19 cellular contexts compared by ENCODE assay signal in genomic region chr2:154740360-154740759, GRCh38. TPM values are rescaled to one million over a fixed set of nuclear protein-coding genes. Genes with fewer than 3 reads are reported as not detected.
"Had no signal": no experiment of that assay in that cellular context is flagged by ENCODE, and none has a peak within 500 bp of the region (broad histone marks: within the 10 kb centered on the region; RNA-seq: fewer than 3 reads in every experiment).

No MANE protein-coding gene starts in this region.

- H3K4me3 Mint-ChIP-seq: natural killer cell treated with Interleukin-12 subunit alpha and Interleukin-12 subunit beta and Interleukin-15 and Interleukin-18, amount 100 ng/mL, for 72 hours; stimulated activated memory B cell treated with anti-CD40 and anti-IgM and Interleukin-4, amounts not matched to agents 10 μg/mL and 1 μg/mL and 100 μg/mL, for 72 hours had no signal

- H3K36me3 Mint-ChIP-seq: natural killer cell treated with Interleukin-12 subunit alpha and Interleukin-12 subunit beta and Interleukin-15 and Interleukin-18, amount 100 ng/mL, for 72 hours; stimulated activated memory B cell treated with anti-CD40 and anti-IgM and Interleukin-4, amounts not matched to agents 10 μg/mL and 1 μg/mL and 100 μg/mL, for 72 hours had no signal

- H3K27ac Mint-ChIP-seq: natural killer cell treated with Interleukin-12 subunit alpha and Interleukin-12 subunit beta and Interleukin-15 and Interleukin-18, amount 100 ng/mL, for 72 hours; progenitor cell of endocrine pancreas; stimulated activated memory B cell treated with anti-CD40 and anti-IgM and Interleukin-4, amounts not matched to agents 10 μg/mL and 1 μg/mL and 100 μg/mL, for 72 hours had no signal

- H3K27me3 Mint-ChIP-seq: natural killer cell treated with Interleukin-12 subunit alpha and Interleukin-12 subunit beta and Interleukin-15 and Interleukin-18, amount 100 ng/mL, for 72 hours; progenitor cell of endocrine pancreas; stimulated activated memory B cell treated with anti-CD40 and anti-IgM and Interleukin-4, amounts not matched to agents 10 μg/mL and 1 μg/mL and 100 μg/mL, for 72 hours had no signal

- H3K4me1 Mint-ChIP-seq: stimulated activated memory B cell treated with anti-CD40 and anti-IgM and Interleukin-4, amounts not matched to agents 10 μg/mL and 1 μg/mL and 100 μg/mL, for 72 hours had no signal

- ATAC-seq: heart left ventricle; mucosa of descending colon; natural killer cell treated with Interleukin-12 subunit alpha and Interleukin-12 subunit beta and Interleukin-15 and Interleukin-18, amount 100 ng/mL, for 72 hours; right lobe of liver; stimulated activated memory B cell treated with anti-CD40 and anti-IgM and Interleukin-4, amounts not matched to agents 10 μg/mL and 1 μg/mL and 100 μg/mL, for 72 hours had no signal

- DNase-seq: activated CD4-positive, alpha-beta T cell treated with anti-CD3 and anti-CD28 coated beads, Interleukin-2, amount 50 U/mL, for 48 hours; activated CD4-positive, CD25-positive, alpha-beta regulatory T cell treated with anti-CD3 and anti-CD28 coated beads, Interleukin-2, amount 50 U/mL, for 72 hours; activated T-cell treated with anti-CD3 and anti-CD28 coated beads, Interleukin-2, amount 50 U/mL, for 48 hours; aorta; colonic mucosa; effector CD4-positive, alpha-beta T cell; foreskin melanocyte; heart left ventricle; mammary epithelial cell; mucosa of descending colon; nucleus accumbens; right lobe of liver; spleen; stimulated activated CD4-positive, alpha-beta T cell treated with anti-CD3 and anti-CD28 coated beads, Interleukin-1b, Interleukin-23, amount 100 ng/mL, for 48 hours had no signal

RNA-seq across cellular contexts. Expression of gene KCNJ3, which starts 41.9 kb away (rescaled TPM):
- total RNA-seq: bronchial epithelial cell; endothelial cell of umbilical vein; mammary epithelial cell; natural killer cell treated with Interleukin-12 subunit alpha and Interleukin-12 subunit beta and Interleukin-15 and Interleukin-18, amount 100 ng/mL, for 72 hours had no signal
